12 cellular contexts compared by ENCODE assay signal in the genomic region with DNA sequence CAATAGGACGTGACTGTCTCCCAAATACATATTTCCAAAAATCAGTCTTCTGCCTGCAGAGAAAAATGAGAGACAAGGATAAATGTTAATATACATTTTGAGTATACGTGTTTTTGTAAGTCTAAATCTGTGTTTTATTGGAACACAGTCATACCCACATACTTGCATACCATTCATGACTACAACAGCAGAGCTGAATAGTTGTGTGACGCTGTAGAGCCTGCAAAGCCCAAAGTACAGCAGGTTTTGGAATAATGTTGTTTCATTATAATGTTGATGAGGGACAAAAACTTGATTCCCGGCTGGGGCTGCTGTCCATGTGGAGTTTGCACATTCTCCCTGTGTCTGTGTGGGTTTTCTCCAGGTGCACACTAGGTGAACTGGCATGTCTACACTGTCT. TPM values are rescaled to one million over a fixed set of nuclear protein-coding genes. Genes with fewer than 3 reads are reported as not detected.
DNase-seq lines count a peak whose midpoint lies in the region; ATAC-seq and TF ChIP-seq lines count a peak whose summit lies in the region.
"Had no signal": no experiment of that assay in that cellular context is flagged by ENCODE, and none has a peak within 500 bp of the region (broad histone marks: within the 10 kb centered on the region; RNA-seq: fewer than 3 reads in every experiment).

No MANE protein-coding gene starts in this region.

- H3K9me3 ChIP-seq in GM23248 (ENCODE audit: low read depth) (no peaks in the 10 kb centered on the region), smooth muscle cell (replicated peaks; ENCODE audit: low read depth) (no peaks in the 10 kb centered on the region)
- H3K9me3 ChIP-seq: colonic mucosa had no signal

- H3K9me2 ChIP-seq in GM23248 (ENCODE audit: insufficient read depth): 0 out of 2 replicates have a peak, but pooled peaks cover 3% of the 10 kb centered on the region

- peak overlapping the region; percentile 4; the same call in 1 of the 2 replicates for H3K9ac ChIP-seq in GM23248
- peak overlapping the region; percentile 55 for H3K9ac ChIP-seq in smooth muscle cell (ENCODE audit: low read depth)

- peaks cover 34% of the 10 kb centered on the region for H3F3A ChIP-seq in GM23248 (ENCODE audit: insufficient read depth)
- peaks cover 12% of the 10 kb centered on the region for H3F3A ChIP-seq in smooth muscle cell (ENCODE audit: low read depth)

- peak; percentile 60 for ATAC-seq in SK-N-SH treated with all-trans-retinoic acid at 6 μM for 48 hours
- no peak for ATAC-seq in GM21526 (IDR thresholded peaks at IDR 0.05; ENCODE audit: low FRiP score, unreplicated experiment)

- H3K27me3 ChIP-seq in GM23248 (replicated peaks; ENCODE audit: insufficient read depth) (no peaks in the 10 kb centered on the region), smooth muscle cell (ENCODE audit: low read depth) (no peaks in the 10 kb centered on the region)
- H3K27me3 ChIP-seq: colonic mucosa had no signal

- peak overlapping the region; percentile 54 for H3K4me3 ChIP-seq in GM23248
- H3K4me3 ChIP-seq in smooth muscle cell: no peak overlapping the region
- H3K4me3 ChIP-seq: colonic mucosa had no signal

- H4K20me1 ChIP-seq in GM23248 (ENCODE audit: insufficient read depth) (no peaks in the 10 kb centered on the region), smooth muscle cell (ENCODE audit: low read depth) (no peaks in the 10 kb centered on the region)

- peaks cover 43% of the 10 kb centered on the region for H3K4me1 ChIP-seq in GM23248 (ENCODE audit: insufficient read depth)
- peaks cover 42% of the 10 kb centered on the region for H3K4me1 ChIP-seq in smooth muscle cell (ENCODE audit: low read depth)
- H3K4me1 ChIP-seq: colonic mucosa had no signal

- H3K36me3 ChIP-seq in GM23248 (ENCODE audit: low read depth): peaks cover 11% of the 10 kb centered on the region; the same call in 1 of the 2 replicates
- no peaks in the 10 kb centered on the region for H3K36me3 ChIP-seq in smooth muscle cell (ENCODE audit: low read depth)

- H3K79me2 ChIP-seq in GM23248 (ENCODE audit: insufficient read depth) (peaks cover 7% of the 10 kb centered on the region), smooth muscle cell (ENCODE audit: low read depth) (peaks cover 4% of the 10 kb centered on the region)

- 71 to 73% methylated on average over 4 of the region's 4 CpGs for WGBS in GM23248 (ENCODE audit: low coverage in 1 of 2, low lambda C conversion rate in 2 of 2, missing lambda C conversion rate in 2 of 2), 2 experiments
- WGBS in smooth muscle cell (ENCODE audit: low lambda C conversion rate): 57% methylated on average over 4 of the region's 4 CpGs

- in situ Hi-C loops in GM23248 (cut with MboI): no loop called here

- H2AFZ ChIP-seq in GM23248: no peak overlapping the region
- no peak overlapping the region for H2AFZ ChIP-seq in smooth muscle cell (ENCODE audit: low read depth)

- peak overlapping the region; percentile 79 for H3K4me2 ChIP-seq in GM23248 (ENCODE audit: unreplicated experiment)
- peak overlapping the region; percentile 77 for H3K4me2 ChIP-seq in smooth muscle cell

- H3K27ac ChIP-seq in GM23248 (peak overlapping the region; percentile 87), smooth muscle cell (ENCODE audit: low read depth) (peak overlapping the region; percentile 96)
- H3K27ac ChIP-seq: colonic mucosa had no signal

- TF ChIP-seq CTCF in smooth muscle cell (IDR thresholded peaks at IDR 0.05; ENCODE audit: borderline replicate concordance, insufficient read depth, poor library complexity, severe bottlenecking) (no peak), GM20000 (IDR thresholded peaks at IDR 0.05; ENCODE audit: extremely low read depth, missing control alignments) (no peak)

- DNase-seq in GM23248 (peak; percentile 75), fibroblast of peridontal ligament (ENCODE audit: extremely low read depth) (peak; percentile 72), smooth muscle cell (lab: John Stamatoyannopoulos, UW; ENCODE audit: unreplicated experiment) (no peak), GM20000 (ENCODE audit: low spot score) (no peak), GM19240 (ENCODE audit: insufficient read length, low spot score) (no peak)
- DNase-seq: activated CD4-positive, alpha-beta memory T cell treated with anti-CD3 and anti-CD28 coated beads for 36 hours; activated T-cell treated with anti-CD3 and anti-CD28 coated beads, Interleukin-2, amount 50 U/mL, for 48 hours; colonic mucosa; DMS79; head of caudate nucleus had no signal

TF ChIP-seq in SK-N-SH treated with all-trans-retinoic acid at 6 μM for 48 hours, 23 proteins besides CTCF, POLR2A, EP300 and RAD21:
- no peak for TF ChIP-seq BACH2 (CRISPR knock-in tag; IDR thresholded peaks at IDR 0.05; ENCODE audit: borderline replicate concordance)
- TF ChIP-seq, protein P1, sequence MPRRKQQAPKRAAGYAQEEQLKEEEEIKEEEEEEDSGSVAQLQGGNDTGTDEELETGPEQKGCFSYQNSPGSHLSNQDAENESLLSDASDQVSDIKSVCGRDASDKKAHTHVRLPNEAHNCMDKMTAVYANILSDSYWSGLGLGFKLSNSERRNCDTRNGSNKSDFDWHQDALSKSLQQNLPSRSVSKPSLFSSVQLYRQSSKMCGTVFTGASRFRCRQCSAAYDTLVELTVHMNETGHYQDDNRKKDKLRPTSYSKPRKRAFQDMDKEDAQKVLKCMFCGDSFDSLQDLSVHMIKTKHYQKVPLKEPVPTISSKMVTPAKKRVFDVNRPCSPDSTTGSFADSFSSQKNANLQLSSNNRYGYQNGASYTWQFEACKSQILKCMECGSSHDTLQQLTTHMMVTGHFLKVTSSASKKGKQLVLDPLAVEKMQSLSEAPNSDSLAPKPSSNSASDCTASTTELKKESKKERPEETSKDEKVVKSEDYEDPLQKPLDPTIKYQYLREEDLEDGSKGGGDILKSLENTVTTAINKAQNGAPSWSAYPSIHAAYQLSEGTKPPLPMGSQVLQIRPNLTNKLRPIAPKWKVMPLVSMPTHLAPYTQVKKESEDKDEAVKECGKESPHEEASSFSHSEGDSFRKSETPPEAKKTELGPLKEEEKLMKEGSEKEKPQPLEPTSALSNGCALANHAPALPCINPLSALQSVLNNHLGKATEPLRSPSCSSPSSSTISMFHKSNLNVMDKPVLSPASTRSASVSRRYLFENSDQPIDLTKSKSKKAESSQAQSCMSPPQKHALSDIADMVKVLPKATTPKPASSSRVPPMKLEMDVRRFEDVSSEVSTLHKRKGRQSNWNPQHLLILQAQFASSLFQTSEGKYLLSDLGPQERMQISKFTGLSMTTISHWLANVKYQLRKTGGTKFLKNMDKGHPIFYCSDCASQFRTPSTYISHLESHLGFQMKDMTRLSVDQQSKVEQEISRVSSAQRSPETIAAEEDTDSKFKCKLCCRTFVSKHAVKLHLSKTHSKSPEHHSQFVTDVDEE (CRISPR knock-in tag; IDR thresholded peaks at IDR 0.05): no peak
- no peak for TF ChIP-seq OSR1 (CRISPR knock-in tag; IDR thresholded peaks at IDR 0.05)
- TF ChIP-seq ZC3H10 (CRISPR knock-in tag; IDR thresholded peaks at IDR 0.05): no peak
- TF ChIP-seq, protein P2, sequence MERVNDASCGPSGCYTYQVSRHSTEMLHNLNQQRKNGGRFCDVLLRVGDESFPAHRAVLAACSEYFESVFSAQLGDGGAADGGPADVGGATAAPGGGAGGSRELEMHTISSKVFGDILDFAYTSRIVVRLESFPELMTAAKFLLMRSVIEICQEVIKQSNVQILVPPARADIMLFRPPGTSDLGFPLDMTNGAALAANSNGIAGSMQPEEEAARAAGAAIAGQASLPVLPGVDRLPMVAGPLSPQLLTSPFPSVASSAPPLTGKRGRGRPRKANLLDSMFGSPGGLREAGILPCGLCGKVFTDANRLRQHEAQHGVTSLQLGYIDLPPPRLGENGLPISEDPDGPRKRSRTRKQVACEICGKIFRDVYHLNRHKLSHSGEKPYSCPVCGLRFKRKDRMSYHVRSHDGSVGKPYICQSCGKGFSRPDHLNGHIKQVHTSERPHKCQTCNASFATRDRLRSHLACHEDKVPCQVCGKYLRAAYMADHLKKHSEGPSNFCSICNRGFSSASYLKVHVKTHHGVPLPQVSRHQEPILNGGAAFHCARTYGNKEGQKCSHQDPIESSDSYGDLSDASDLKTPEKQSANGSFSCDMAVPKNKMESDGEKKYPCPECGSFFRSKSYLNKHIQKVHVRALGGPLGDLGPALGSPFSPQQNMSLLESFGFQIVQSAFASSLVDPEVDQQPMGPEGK (CRISPR knock-in tag; IDR thresholded peaks at IDR 0.05; ENCODE audit: borderline replicate concordance): no peak
- TF ChIP-seq, protein P3, sequence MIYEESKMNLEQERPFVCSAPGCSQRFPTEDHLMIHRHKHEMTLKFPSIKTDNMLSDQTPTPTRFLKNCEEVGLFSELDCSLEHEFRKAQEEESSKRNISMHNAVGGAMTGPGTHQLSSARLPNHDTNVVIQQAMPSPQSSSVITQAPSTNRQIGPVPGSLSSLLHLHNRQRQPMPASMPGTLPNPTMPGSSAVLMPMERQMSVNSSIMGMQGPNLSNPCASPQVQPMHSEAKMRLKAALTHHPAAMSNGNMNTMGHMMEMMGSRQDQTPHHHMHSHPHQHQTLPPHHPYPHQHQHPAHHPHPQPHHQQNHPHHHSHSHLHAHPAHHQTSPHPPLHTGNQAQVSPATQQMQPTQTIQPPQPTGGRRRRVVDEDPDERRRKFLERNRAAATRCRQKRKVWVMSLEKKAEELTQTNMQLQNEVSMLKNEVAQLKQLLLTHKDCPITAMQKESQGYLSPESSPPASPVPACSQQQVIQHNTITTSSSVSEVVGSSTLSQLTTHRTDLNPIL (CRISPR knock-in tag; IDR thresholded peaks at IDR 0.05; ENCODE audit: low read depth): no peak
- no peak for TF ChIP-seq ZNF565 (CRISPR knock-in tag; conservative IDR thresholded peaks at IDR 0.05; ENCODE audit: low read depth)
- no peak for TF ChIP-seq ZFP30 (CRISPR knock-in tag; IDR thresholded peaks at IDR 0.05)

RNA-seq across cellular contexts. Expression of a gene that starts 20.3 kb away (rescaled TPM):
- 11.1 and 15.6 TPM in 2 replicates for total RNA-seq in GM23248 (2014; rRNA removed; shearing (Covaris generic))
- polyA plus RNA-seq in GM23248 (2016; fragmentation: Nextera tagmentation; extraction: Ambion mirVana) (6.0 and 6.5 TPM in 2 replicates), smooth muscle cell (6.5 and 10.2 TPM in 2 replicates)
- 16.4 and 18.5 TPM in 2 replicates for total RNA-seq in smooth muscle cell

RNA-seq across cellular contexts. Expression of a gene that starts 23.8 kb away (rescaled TPM):
- total RNA-seq in GM23248 (2014; rRNA removed; shearing (Covaris generic)): 48.4 and 59.6 TPM in 2 replicates
- polyA plus RNA-seq in GM23248 (2016; fragmentation: Nextera tagmentation; extraction: Ambion mirVana): 56.5 and 59.9 TPM in 2 replicates
- 25.3 and 25.5 TPM in 2 replicates for total RNA-seq in smooth muscle cell
- 55.1 and 57.2 TPM in 2 replicates for polyA plus RNA-seq in smooth muscle cell

RNA-seq across cellular contexts. Expression of a gene that starts 46.3 kb away (rescaled TPM):
- 26.5 and 28.6 TPM in 2 replicates for total RNA-seq in GM23248 (2014; rRNA removed; shearing (Covaris generic))
- 33.7 and 37.9 TPM in 2 replicates for polyA plus RNA-seq in GM23248 (2016; fragmentation: Nextera tagmentation; extraction: Ambion mirVana)
- total RNA-seq in smooth muscle cell: 60.9 and 62.6 TPM in 2 replicates
- polyA plus RNA-seq in smooth muscle cell: 49.1 and 60.2 TPM in 2 replicates

Comparison
In these comparisons a context has a peak if more than half of its experiments do, and no peak if none do; other contexts are left out.
1. DNase-seq: peak in GM23248 (single experiment) and fibroblast of peridontal ligament (single experiment); none in smooth muscle cell (single experiment), GM20000 (single experiment) and GM19240 (single experiment).